1 cellular context compared by ENCODE assay signal in the genomic region with DNA sequence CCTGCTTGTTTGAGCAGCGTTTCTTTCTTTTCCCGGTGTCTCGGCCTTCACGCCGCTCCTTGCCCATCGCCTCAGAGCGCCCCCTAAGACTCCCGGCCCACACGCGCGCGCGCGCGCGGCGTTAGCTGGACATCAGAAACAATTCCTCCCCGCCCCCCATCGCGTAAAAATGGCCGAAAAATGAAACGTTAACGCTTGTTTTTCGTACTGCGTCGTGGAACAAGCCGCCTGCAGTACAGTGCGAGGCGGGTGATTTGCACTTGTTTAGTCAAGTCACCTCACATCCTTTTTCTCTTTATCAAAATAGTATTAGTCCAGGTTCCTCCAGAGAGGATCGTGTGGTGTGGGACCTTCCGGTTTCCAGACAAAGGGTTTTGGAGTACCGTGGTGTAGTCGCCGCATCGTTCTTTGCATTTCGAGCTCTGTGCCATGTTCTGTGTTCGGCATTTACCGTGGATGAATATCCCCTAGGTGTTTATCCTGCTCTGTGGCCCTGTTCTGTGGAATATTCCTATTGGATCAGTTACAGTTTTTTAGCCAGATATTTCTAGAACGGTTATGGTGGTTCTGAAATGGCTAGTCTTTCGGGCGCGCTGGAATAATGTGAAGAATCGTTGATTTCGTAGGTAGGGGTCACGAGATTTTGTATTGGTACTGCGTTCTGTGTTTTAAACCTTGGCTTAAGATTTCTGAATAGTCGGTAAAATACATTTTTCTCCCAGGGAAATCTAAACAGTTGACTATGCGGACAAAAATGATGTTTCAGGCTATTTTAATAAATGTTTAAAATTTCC.
TF ChIP-seq lines count a peak whose summit lies in the region.

No MANE protein-coding gene starts in this region.

TF ChIP-seq in GM12878, 131 proteins besides CTCF, POLR2A, EP300 and RAD21 (continued from another document and continues in another):
- TF ChIP-seq NFYA (IDR thresholded peaks at IDR 0.05; ENCODE audit: borderline replicate concordance, low read depth, low read length) (no peak), GABPA (IDR thresholded peaks at IDR 0.05; ENCODE audit: low read depth) (0 out of 2 replicates have a peak, but pooled peaks have one; percentile 19), CEBPZ (IDR thresholded peaks at IDR 0.05; ENCODE audit: low read depth, low read length) (no peak), FOS (IDR thresholded peaks at IDR 0.05; ENCODE audit: borderline replicate concordance, extremely low read depth, insufficient read length) (no peak), TBL1XR1 (IDR thresholded peaks at IDR 0.05; ENCODE audit: low read depth, low read length) (no peak), ZNF274 (IDR thresholded peaks at IDR 0.05; ENCODE audit: insufficient read depth, insufficient read length) (no peak), BHLHE40 (IDR thresholded peaks at IDR 0.05; ENCODE audit: borderline replicate concordance in 1 of 2, low read depth in 2 of 2, low read length in 1 of 2) (no peak), ZNF622 (IDR thresholded peaks at IDR 0.05) (no peak), TCF12 (IDR thresholded peaks at IDR 0.05; ENCODE audit: low read depth, low read length) (no peak), HCFC1 (IDR thresholded peaks at IDR 0.05; ENCODE audit: low read length) (no peak), LARP7 (IDR thresholded peaks at IDR 0.05) (peak; percentile 73), MEF2B (IDR thresholded peaks at IDR 0.05; ENCODE audit: partially characterized antibody, poor library complexity, severe bottlenecking) (no peak), CBX3 (IDR thresholded peaks at IDR 0.05; ENCODE audit: borderline replicate concordance, low read depth) (no peak), ZNF207 (IDR thresholded peaks at IDR 0.05; ENCODE audit: borderline replicate concordance) (no peak), SIN3A (IDR thresholded peaks at IDR 0.05; ENCODE audit: low read depth, low read length) (no peak; the same call in 1 of the 2 replicates), RAD51 (IDR thresholded peaks at IDR 0.05) (no peak), PML (IDR thresholded peaks at IDR 0.05; ENCODE audit: low read length) (no peak; the same call in 1 of the 2 replicates), ZBTB40 (IDR thresholded peaks at IDR 0.05; ENCODE audit: borderline replicate concordance) (peak; percentile 47; the same call in 1 of the 2 replicates), CBX5 (IDR thresholded peaks at IDR 0.05; ENCODE audit: low read depth) (no peak), ZBED1 (IDR thresholded peaks at IDR 0.05; ENCODE audit: borderline replicate concordance) (no peak), MAX (IDR thresholded peaks at IDR 0.05; ENCODE audit: low read depth, low read length) (peak; percentile 42; the same call in 1 of the 2 replicates), RELB (IDR thresholded peaks at IDR 0.05; ENCODE audit: low read depth) (peak; percentile 66), ZSCAN29 (IDR thresholded peaks at IDR 0.05) (no peak), RFX5 (IDR thresholded peaks at IDR 0.05; ENCODE audit: low read depth, low read length) (no peak), IKZF2 (IDR thresholded peaks at IDR 0.05) (peak; percentile 36 to 56), TAF1 (IDR thresholded peaks at IDR 0.05; ENCODE audit: borderline replicate concordance, low read depth, low read length) (no peak; the same call in 1 of the 2 replicates), EGR1 (IDR thresholded peaks at IDR 0.05; ENCODE audit: borderline replicate concordance in 1 of 2, low read depth in 2 of 2, low read length in 2 of 2) (no peak), SMARCA5 (IDR thresholded peaks at IDR 0.05) (0 out of 2 replicates have a peak, but pooled peaks have one; percentile 19), ZNF24 (IDR thresholded peaks at IDR 0.05) (no peak), POLR2AphosphoS2 (IDR thresholded peaks at IDR 0.05; ENCODE audit: low read depth, low read length) (no peak), RB1 (IDR thresholded peaks at IDR 0.05; ENCODE audit: borderline replicate concordance) (no peak), ESRRA (IDR thresholded peaks at IDR 0.05; ENCODE audit: low read length) (no peak), DPF2 (IDR thresholded peaks at IDR 0.05) (no peak), WRNIP1 (IDR thresholded peaks at IDR 0.05; ENCODE audit: borderline replicate concordance, low read depth, low read length) (no peak), NR2C1 (IDR thresholded peaks at IDR 0.05) (no peak), KDM1A (IDR thresholded peaks at IDR 0.05; ENCODE audit: borderline replicate concordance) (no peak), CHD2 (IDR thresholded peaks at IDR 0.05; ENCODE audit: borderline replicate concordance, low read depth, low read length) (peak; percentile 84; the same call in 1 of the 2 replicates), HDGF (IDR thresholded peaks at IDR 0.05) (no peak), HDAC6 (IDR thresholded peaks at IDR 0.05; ENCODE audit: unreplicated experiment) (no peak), NR2C2 (IDR thresholded peaks at IDR 0.05; ENCODE audit: borderline replicate concordance, control insufficient read depth, insufficient read length, low read depth) (no peak), NRF1 (conservative IDR thresholded peaks at IDR 0.05; ENCODE audit: low read depth, low read length) (no peak)
- TF ChIP-seq, protein P1, sequence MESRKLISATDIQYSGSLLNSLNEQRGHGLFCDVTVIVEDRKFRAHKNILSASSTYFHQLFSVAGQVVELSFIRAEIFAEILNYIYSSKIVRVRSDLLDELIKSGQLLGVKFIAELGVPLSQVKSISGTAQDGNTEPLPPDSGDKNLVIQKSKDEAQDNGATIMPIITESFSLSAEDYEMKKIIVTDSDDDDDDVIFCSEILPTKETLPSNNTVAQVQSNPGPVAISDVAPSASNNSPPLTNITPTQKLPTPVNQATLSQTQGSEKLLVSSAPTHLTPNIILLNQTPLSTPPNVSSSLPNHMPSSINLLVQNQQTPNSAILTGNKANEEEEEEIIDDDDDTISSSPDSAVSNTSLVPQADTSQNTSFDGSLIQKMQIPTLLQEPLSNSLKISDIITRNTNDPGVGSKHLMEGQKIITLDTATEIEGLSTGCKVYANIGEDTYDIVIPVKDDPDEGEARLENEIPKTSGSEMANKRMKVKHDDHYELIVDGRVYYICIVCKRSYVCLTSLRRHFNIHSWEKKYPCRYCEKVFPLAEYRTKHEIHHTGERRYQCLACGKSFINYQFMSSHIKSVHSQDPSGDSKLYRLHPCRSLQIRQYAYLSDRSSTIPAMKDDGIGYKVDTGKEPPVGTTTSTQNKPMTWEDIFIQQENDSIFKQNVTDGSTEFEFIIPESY (IDR thresholded peaks at IDR 0.05): no peak
- TF ChIP-seq, protein P2, sequence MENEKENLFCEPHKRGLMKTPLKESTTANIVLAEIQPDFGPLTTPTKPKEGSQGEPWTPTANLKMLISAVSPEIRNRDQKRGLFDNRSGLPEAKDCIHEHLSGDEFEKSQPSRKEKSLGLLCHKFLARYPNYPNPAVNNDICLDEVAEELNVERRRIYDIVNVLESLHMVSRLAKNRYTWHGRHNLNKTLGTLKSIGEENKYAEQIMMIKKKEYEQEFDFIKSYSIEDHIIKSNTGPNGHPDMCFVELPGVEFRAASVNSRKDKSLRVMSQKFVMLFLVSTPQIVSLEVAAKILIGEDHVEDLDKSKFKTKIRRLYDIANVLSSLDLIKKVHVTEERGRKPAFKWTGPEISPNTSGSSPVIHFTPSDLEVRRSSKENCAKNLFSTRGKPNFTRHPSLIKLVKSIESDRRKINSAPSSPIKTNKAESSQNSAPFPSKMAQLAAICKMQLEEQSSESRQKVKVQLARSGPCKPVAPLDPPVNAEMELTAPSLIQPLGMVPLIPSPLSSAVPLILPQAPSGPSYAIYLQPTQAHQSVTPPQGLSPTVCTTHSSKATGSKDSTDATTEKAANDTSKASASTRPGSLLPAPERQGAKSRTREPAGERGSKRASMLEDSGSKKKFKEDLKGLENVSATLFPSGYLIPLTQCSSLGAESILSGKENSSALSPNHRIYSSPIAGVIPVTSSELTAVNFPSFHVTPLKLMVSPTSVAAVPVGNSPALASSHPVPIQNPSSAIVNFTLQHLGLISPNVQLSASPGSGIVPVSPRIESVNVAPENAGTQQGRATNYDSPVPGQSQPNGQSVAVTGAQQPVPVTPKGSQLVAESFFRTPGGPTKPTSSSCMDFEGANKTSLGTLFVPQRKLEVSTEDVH (IDR thresholded peaks at IDR 0.05; ENCODE audit: low read depth, partially characterized antibody): no peak
- TF ChIP-seq, protein P3, sequence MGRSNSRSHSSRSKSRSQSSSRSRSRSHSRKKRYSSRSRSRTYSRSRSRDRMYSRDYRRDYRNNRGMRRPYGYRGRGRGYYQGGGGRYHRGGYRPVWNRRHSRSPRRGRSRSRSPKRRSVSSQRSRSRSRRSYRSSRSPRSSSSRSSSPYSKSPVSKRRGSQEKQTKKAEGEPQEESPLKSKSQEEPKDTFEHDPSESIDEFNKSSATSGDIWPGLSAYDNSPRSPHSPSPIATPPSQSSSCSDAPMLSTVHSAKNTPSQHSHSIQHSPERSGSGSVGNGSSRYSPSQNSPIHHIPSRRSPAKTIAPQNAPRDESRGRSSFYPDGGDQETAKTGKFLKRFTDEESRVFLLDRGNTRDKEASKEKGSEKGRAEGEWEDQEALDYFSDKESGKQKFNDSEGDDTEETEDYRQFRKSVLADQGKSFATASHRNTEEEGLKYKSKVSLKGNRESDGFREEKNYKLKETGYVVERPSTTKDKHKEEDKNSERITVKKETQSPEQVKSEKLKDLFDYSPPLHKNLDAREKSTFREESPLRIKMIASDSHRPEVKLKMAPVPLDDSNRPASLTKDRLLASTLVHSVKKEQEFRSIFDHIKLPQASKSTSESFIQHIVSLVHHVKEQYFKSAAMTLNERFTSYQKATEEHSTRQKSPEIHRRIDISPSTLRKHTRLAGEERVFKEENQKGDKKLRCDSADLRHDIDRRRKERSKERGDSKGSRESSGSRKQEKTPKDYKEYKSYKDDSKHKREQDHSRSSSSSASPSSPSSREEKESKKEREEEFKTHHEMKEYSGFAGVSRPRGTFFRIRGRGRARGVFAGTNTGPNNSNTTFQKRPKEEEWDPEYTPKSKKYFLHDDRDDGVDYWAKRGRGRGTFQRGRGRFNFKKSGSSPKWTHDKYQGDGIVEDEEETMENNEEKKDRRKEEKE (IDR thresholded peaks at IDR 0.05): no peak
